ENCODE assay signal across 8 cellular contexts in the genomic region with DNA sequence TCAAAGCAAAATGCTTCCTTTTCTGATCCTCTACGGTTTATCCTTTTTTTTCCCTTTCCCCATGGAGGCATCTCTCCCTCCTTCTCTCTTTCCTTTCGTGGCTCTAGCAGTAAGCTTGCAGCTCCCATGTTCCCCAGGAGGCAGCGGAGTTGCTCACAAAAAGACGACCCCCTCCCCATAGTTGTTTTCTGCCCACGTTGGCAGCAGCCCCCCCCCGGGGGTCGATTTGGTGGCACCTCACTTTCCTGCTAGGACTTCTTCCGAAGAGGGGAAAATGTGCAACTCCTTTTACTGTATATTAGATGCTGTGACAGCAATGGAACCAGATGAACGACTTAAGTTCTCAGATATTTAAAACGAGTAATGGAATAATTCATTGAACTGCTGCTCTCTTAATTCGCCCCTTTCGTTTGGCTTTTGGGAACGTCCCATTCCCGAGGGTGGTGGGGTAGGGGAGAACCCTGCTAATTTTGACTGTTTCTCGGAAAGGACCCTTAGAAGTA. TPM values are rescaled to one million over a fixed set of nuclear protein-coding genes. Genes with fewer than 3 reads are reported as not detected.
DNase-seq lines count a peak whose midpoint lies in the region; ATAC-seq and TF ChIP-seq lines count a peak whose summit lies in the region.

No MANE protein-coding gene starts in this region.

- H3K27me3 Mint-ChIP-seq in activated naive CD8-positive, alpha-beta T cell treated with anti-CD3 and anti-CD28 coated beads for 36 hours, result peaks cover 19% of the 10 kb centered on the region

- DNase-seq in COLO668 (lab: John Stamatoyannopoulos, UW; ENCODE audit: unreplicated experiment), result peak; percentile 32
- DNase-seq in MM.1S, result no peak
- DNase-seq in activated naive CD8-positive, alpha-beta T cell treated with anti-CD3 and anti-CD28 coated beads for 36 hours, result no peak
- DNase-seq in left ventricle myocardium inferior, result peak; percentile 18
- peak in 1 of 2 donors; percentile 59 for DNase-seq in psoas muscle
- DNase-seq in cerebellar nuclear complex (lab: John Stamatoyannopoulos, UW), result no peak
- no peak for DNase-seq in effector CD8-positive, alpha-beta T cell (lab: John Stamatoyannopoulos, UW)

- H3K27ac Mint-ChIP-seq in activated naive CD8-positive, alpha-beta T cell treated with anti-CD3 and anti-CD28 coated beads for 36 hours, result peak overlapping the region; percentile 96

- ATAC-seq in GM21390 (IDR thresholded peaks at IDR 0.05; ENCODE audit: unreplicated experiment) (peak; percentile 4), psoas muscle (peak; percentile 1 to 19 (median 11))

- intact Hi-C loops in left ventricle myocardium inferior (cut with micrococcal nuclease), result no loop called here
- intact Hi-C loops in psoas muscle (cut with DNase I), result loop anchor here in 1 of 2 donors (5.0 kb wide), 1 partner anchor 56 kb away; no protein-coding TSS in a partner anchor

- H3K27me3 ChIP-seq in MM.1S (replicated peaks; ENCODE audit: insufficient read depth, low read length), result no peaks in the 10 kb centered on the region
- no peaks in the 10 kb centered on the region for H3K27me3 ChIP-seq in left ventricle myocardium inferior (ENCODE audit: low read depth)
- H3K27me3 ChIP-seq in psoas muscle (ENCODE audit: insufficient read depth in 3 of 3, low read length in 2 of 3), result no peaks in the 10 kb centered on the region

- H3K36me3 Mint-ChIP-seq in activated naive CD8-positive, alpha-beta T cell treated with anti-CD3 and anti-CD28 coated beads for 36 hours, result peaks cover 15% of the 10 kb centered on the region

- no peaks in the 10 kb centered on the region for H3K9me3 Mint-ChIP-seq in activated naive CD8-positive, alpha-beta T cell treated with anti-CD3 and anti-CD28 coated beads for 36 hours

- H3K4me3 ChIP-seq in MM.1S (ENCODE audit: low read length), result peak overlapping the region; percentile 97
- H3K4me3 ChIP-seq in left ventricle myocardium inferior, result peak overlapping the region; percentile 92
- peak overlapping the region; percentile 94 for H3K4me3 ChIP-seq in psoas muscle

- peak overlapping the region; percentile 83; the same call in 1 of the 2 replicates for H3K27ac ChIP-seq in MM.1S (ENCODE audit: low read length)
- H3K27ac ChIP-seq in left ventricle myocardium inferior (replicated peaks), result peak overlapping the region; percentile 99
- peak overlapping the region; percentile 100 for H3K27ac ChIP-seq in psoas muscle

- TF ChIP-seq CTCF in MM.1S (IDR thresholded peaks at IDR 0.05; ENCODE audit: low read length) (peak; percentile 20), left ventricle myocardium inferior (IDR thresholded peaks at IDR 0.05; ENCODE audit: borderline replicate concordance) (no peak), psoas muscle (IDR thresholded peaks at IDR 0.05) (no peak)

- H3K4me1 ChIP-seq in MM.1S (ENCODE audit: low read length), result peaks cover 33% of the 10 kb centered on the region
- peaks cover 63% of the 10 kb centered on the region for H3K4me1 ChIP-seq in left ventricle myocardium inferior
- H3K4me1 ChIP-seq in psoas muscle, result peaks cover 41% of the 10 kb centered on the region

- peak overlapping the region; percentile 99 for H3K4me3 Mint-ChIP-seq in activated naive CD8-positive, alpha-beta T cell treated with anti-CD3 and anti-CD28 coated beads for 36 hours

- H3K9me3 ChIP-seq in MM.1S (replicated peaks; ENCODE audit: insufficient read depth, low read length) (no peaks in the 10 kb centered on the region), left ventricle myocardium inferior (replicated peaks) (no peaks in the 10 kb centered on the region), psoas muscle (no peaks in the 10 kb centered on the region)

- peak overlapping the region; percentile 79 for H3K4me2 ChIP-seq in MM.1S (ENCODE audit: low read depth, low read length)

- peak overlapping the region; percentile 90 for H3K9ac ChIP-seq in MM.1S (ENCODE audit: low read length)

- peak overlapping the region; percentile 42 for H2AFZ ChIP-seq in MM.1S (ENCODE audit: low read length)

- H3K36me3 ChIP-seq in MM.1S (replicated peaks; ENCODE audit: insufficient read depth, low read length), result no peaks in the 10 kb centered on the region
- no peaks in the 10 kb centered on the region for H3K36me3 ChIP-seq in left ventricle myocardium inferior
- H3K36me3 ChIP-seq in psoas muscle (ENCODE audit: insufficient read depth in 1 of 2, low read depth in 1 of 2), result no peaks in the 10 kb centered on the region

- peaks cover 15% of the 10 kb centered on the region for H3F3A ChIP-seq in MM.1S (ENCODE audit: insufficient read depth, low read length)

- peaks cover 32% of the 10 kb centered on the region for H3K4me1 Mint-ChIP-seq in activated naive CD8-positive, alpha-beta T cell treated with anti-CD3 and anti-CD28 coated beads for 36 hours

- peaks cover 57% of the 10 kb centered on the region for H3K79me2 ChIP-seq in MM.1S (ENCODE audit: low read length)

- no peaks in the 10 kb centered on the region for H3K9me2 ChIP-seq in MM.1S (replicated peaks; ENCODE audit: insufficient read depth, low read length)

- H4K20me1 ChIP-seq in MM.1S (ENCODE audit: insufficient read depth, low read length), result peaks cover 31% of the 10 kb centered on the region

- WGBS in psoas muscle, 3 donors, result 1% methylated on average over 15 of the region's 15 CpGs

RNA-seq across cellular contexts. Expression of gene CAPZA2, which starts 0.8 kb away (rescaled TPM):
- 100 to 1,000 TPM; 158 to 177 TPM for total RNA-seq in activated naive CD8-positive, alpha-beta T cell treated with anti-CD3 and anti-CD28 coated beads for 36 hours
- total RNA-seq in left ventricle myocardium inferior, result 313 TPM
- 100 to 1,000 TPM; 152 to 271 (median 232) TPM for total RNA-seq in psoas muscle
- 100 to 1,000 TPM in 2 of 3 donors, 10 to 100 TPM in 1; 83.0 to 144 (median 120) TPM for polyA plus RNA-seq in psoas muscle

Comparison
In these comparisons a context has a peak if more than half of its experiments do, and no peak if none do; other contexts are left out.
1. DNase-seq: peak in COLO668 (single experiment) and left ventricle myocardium inferior (single experiment); none in MM.1S (single experiment), activated naive CD8-positive, alpha-beta T cell treated with anti-CD3 and anti-CD28 coated beads for 36 hours (single experiment), cerebellar nuclear complex (0 of 2) and effector CD8-positive, alpha-beta T cell (single experiment).
2. Peak in every context shown above with its lines, with median percentiles within 50 percentile points of each other: H3K27ac ChIP-seq and H3K4me3 ChIP-seq.